Comparison of ENCODE assay signal across 8 cellular contexts in genomic region chr9:2116073-2116472, GRCh38.
DNase-seq lines count a peak whose midpoint lies in the region; ATAC-seq and TF ChIP-seq lines count a peak whose summit lies in the region.

No MANE protein-coding gene starts in this region.

- intact Hi-C loops in psoas muscle (cut with DNase I) = loop anchor here in 1 of 2 donors (10.0 kb wide), 1 partner anchor 841 kb away; no protein-coding TSS in a partner anchor

- DNase-seq in SKM-1 treated with dmso at 0.1 percent for 144 hours (lab: John Stamatoyannopoulos, UW; ENCODE audit: unreplicated experiment) = peak; percentile 28
- DNase-seq in SKM-1 (lab: John Stamatoyannopoulos, UW; ENCODE audit: unreplicated experiment) = no peak
- DNase-seq in NB4 (ENCODE audit: low read depth) = peak; percentile 59
- peak; percentile 30 for DNase-seq in epithelial cell of esophagus (ENCODE audit: low read depth)
- no peak for DNase-seq in psoas muscle
- DNase-seq in putamen (ENCODE audit: low spot score) = no peak
- no peak for DNase-seq in NOMO-1 treated with DMSO at 0.1 percent for 48 hours (lab: John Stamatoyannopoulos, UW; ENCODE audit: unreplicated experiment)
- no peak for DNase-seq in GM20000 (ENCODE audit: low spot score)

- peaks cover 10 to 96% of the 10 kb centered on the region in 2 donors for H3K36me3 ChIP-seq in psoas muscle (ENCODE audit: insufficient read depth in 1 of 2, low read depth in 1 of 2)

- H3K27me3 ChIP-seq in psoas muscle (ENCODE audit: insufficient read depth in 3 of 3, low read length in 2 of 3) = no peaks in the 10 kb centered on the region

- ATAC-seq in psoas muscle = no peak

- H3K27ac ChIP-seq in psoas muscle = no peak overlapping the region

- 90 to 92% (median 90%) methylated on average over 3 of the region's 3 CpGs for WGBS in psoas muscle, 3 donors

- H3K9me3 ChIP-seq in psoas muscle = no peaks in the 10 kb centered on the region

- no peaks in the 10 kb centered on the region for H3K4me1 ChIP-seq in psoas muscle

- no peak for TF ChIP-seq POLR2A in NB4 (IDR thresholded peaks at IDR 0.05; ENCODE audit: extremely low read depth, insufficient read length)

- TF ChIP-seq CTCF in NB4 (IDR thresholded peaks at IDR 0.05; ENCODE audit: low read depth, low read length) (peak; percentile 91), epithelial cell of esophagus (IDR thresholded peaks at IDR 0.05; ENCODE audit: insufficient read depth, low read depth, low read length, missing control alignments) (peak; percentile 71), psoas muscle (IDR thresholded peaks at IDR 0.05) (peak; percentile 17), GM20000 (IDR thresholded peaks at IDR 0.05; ENCODE audit: extremely low read depth, missing control alignments) (no peak)

- H3K4me3 ChIP-seq in NB4 (ENCODE audit: low read depth, low read length) (no peak overlapping the region), epithelial cell of esophagus (ENCODE audit: low read length) (no peak overlapping the region), psoas muscle (no peak overlapping the region)

Comparison
In these comparisons a context has a peak if more than half of its experiments do, and no peak if none do; other contexts are left out.
1. DNase-seq: peak in SKM-1 treated with dmso at 0.1 percent for 144 hours (single experiment), NB4 (single experiment) and epithelial cell of esophagus (single experiment); none in SKM-1 (single experiment), psoas muscle (0 of 2), putamen (single experiment), NOMO-1 treated with DMSO at 0.1 percent for 48 hours (single experiment) and GM20000 (single experiment).